Comparison of ENCODE assay signal across 22 cellular contexts in genomic region chr17:60914078-60914477, GRCh38.
DNase-seq lines count a peak whose midpoint lies in the region; ATAC-seq and FAIRE-seq lines count a peak whose summit lies in the region.
"Had no signal": no experiment of that assay in that cellular context is flagged by ENCODE, and none has a peak within 500 bp of the region (broad histone marks: within the 10 kb centered on the region; RNA-seq: fewer than 3 reads in every experiment).

No MANE protein-coding gene starts in this region.

- ATAC-seq in HG02798 (IDR thresholded peaks at IDR 0.05; ENCODE audit: poor library complexity, unreplicated experiment) (no peak), left colon (no peak)
- ATAC-seq: A549 had no signal

- intact Hi-C loops in left colon (cut with DNase I, micrococcal nuclease), result no loop called here

- peak; percentile 7 for DNase-seq in NCI-H2227 (lab: John Stamatoyannopoulos, UW; ENCODE audit: unreplicated experiment)
- no peak for DNase-seq in NCI-H2227 treated with DMSO at 0.1 percent for 48 hours (lab: John Stamatoyannopoulos, UW)
- no peak for DNase-seq in HTR-8/SVneo (ENCODE audit: insufficient read length, low spot score)
- DNase-seq in amniotic epithelial cell (ENCODE audit: low read depth), result peak; percentile 7
- peak; percentile 29 for DNase-seq in iris pigment epithelial cell (ENCODE audit: low read depth)
- DNase-seq in CD1c-positive myeloid dendritic cell (ENCODE audit: extremely low spot score), result no peak
- DNase-seq in left colon, result no peak
- DNase-seq: 8988T; ACHN; AML-193; BE2C; Calu3; CD4-positive, alpha-beta memory T cell; COR-L47; DMS53; DMS79 treated with DMSO at 0.1 percent for 48 hours; GOT3; HFFc6 had no signal

- FAIRE-seq in HTR-8/SVneo (lab: Jason Lieb, UNC), result peak; percentile 9
- FAIRE-seq: G401.6, GM12892 had no signal

Comparison
In these comparisons a context has a peak if more than half of its experiments do, and no peak if none do; other contexts are left out.
1. DNase-seq: peak in NCI-H2227 (single experiment), amniotic epithelial cell (single experiment) and iris pigment epithelial cell (single experiment); none in NCI-H2227 treated with DMSO at 0.1 percent for 48 hours (single experiment), HTR-8/SVneo (single experiment), CD1c-positive myeloid dendritic cell (single experiment) and left colon (0 of 2).